In genomic region chr2:189545424-189545823, GRCh38 we compare ENCODE assay signal across 19 cellular contexts. TPM values are rescaled to one million over a fixed set of nuclear protein-coding genes. Genes with fewer than 3 reads are reported as not detected.
A peak's percentile ranks its signal among the peaks of the same experiment; 100 is the strongest.
DNase-seq lines count a peak whose midpoint lies in the region; ATAC-seq and TF ChIP-seq lines count a peak whose summit lies in the region.
"Had no signal": no experiment of that assay in that cellular context is flagged by ENCODE, and none has a peak within 500 bp of the region (broad histone marks: within the 10 kb centered on the region; RNA-seq: fewer than 3 reads in every experiment).

No MANE protein-coding gene starts in this region.

- no peaks in the 10 kb centered on the region for H3K27me3 Mint-ChIP-seq in nephron (ENCODE audit: low read depth)
- H3K27me3 Mint-ChIP-seq: brain had no signal

- H3K4me3 ChIP-seq in tibial artery = no peak overlapping the region
- H3K4me3 ChIP-seq: left lung, testis had no signal

- DNase-seq in astrocyte of the hippocampus (ENCODE audit: low read depth, low spot score) (peak; percentile 23), Right ventricle myocardium superior (no peak), tibial artery (no peak), cerebellar nuclear complex (lab: John Stamatoyannopoulos, UW) (no peak)
- DNase-seq: activated CD4-positive, CD25-positive, alpha-beta regulatory T cell treated with anti-CD3 and anti-CD28 coated beads, Interleukin-2, amount 50 U/mL, for 72 hours; DND-41; IMR-90; left lung; natural killer cell; NCI-H1694 treated with DMSO at 0.1 percent for 48 hours; NCI-H226; posterior cingulate gyrus; stimulated activated CD8-positive, alpha-beta memory T cell treated with anti-CD3 and anti-CD28 coated beads, Interleukin-4, amount 100 ng/mL, for 48 hours had no signal

- TF ChIP-seq CTCF in nephron (IDR thresholded peaks at IDR 0.05; ENCODE audit: unreplicated experiment in 3 of 3) (no peak), tibial artery (IDR thresholded peaks at IDR 0.05) (no peak)

- H3K27me3 ChIP-seq in tibial artery = no peaks in the 10 kb centered on the region
- H3K27me3 ChIP-seq: left lung, testis had no signal

- peaks cover 0 to 73% (median 31%) of the 10 kb centered on the region in 4 donors for H3K4me1 ChIP-seq in tibial artery

- H3K27ac Mint-ChIP-seq in nephron = peak overlapping the region in 2 of 3 experiments; percentile 79 to 95
- H3K27ac Mint-ChIP-seq: activated naive CD4-positive, alpha-beta T cell treated with anti-CD3 and anti-CD28 coated beads, Interleukin-2, amount 50 U/mL, for 72 hours; natural killer cell had no signal

- H3K9me3 ChIP-seq in tibial artery = no peaks in the 10 kb centered on the region
- H3K9me3 ChIP-seq: left lung, testis had no signal

- H3K4me1 Mint-ChIP-seq in nephron = peaks cover 53% of the 10 kb centered on the region
- H3K4me1 Mint-ChIP-seq: natural killer cell had no signal

- intact Hi-C loops in Right ventricle myocardium superior (cut with DNase I) (no loop called here), tibial artery (cut with DNase I; ENCODE audit: low total_unique reads) (no loop called here)

- no peaks in the 10 kb centered on the region for H3K36me3 Mint-ChIP-seq in nephron (ENCODE audit: low read depth)
- H3K36me3 Mint-ChIP-seq: activated naive CD4-positive, alpha-beta T cell treated with anti-CD3 and anti-CD28 coated beads, Interleukin-2, amount 50 U/mL, for 72 hours; brain; natural killer cell had no signal

- peak overlapping the region; percentile 79 to 85 for H3K27ac ChIP-seq in tibial artery

- no peaks in the 10 kb centered on the region for H3K36me3 ChIP-seq in tibial artery
- H3K36me3 ChIP-seq: left lung had no signal

- ATAC-seq in Right ventricle myocardium superior (ENCODE audit: poor library complexity) = peak; percentile 80
- ATAC-seq in GM19324 (IDR thresholded peaks at IDR 0.05; ENCODE audit: low FRiP score, unreplicated experiment) = no peak
- ATAC-seq in GM21515 (IDR thresholded peaks at IDR 0.05; ENCODE audit: unreplicated experiment) = no peak
- ATAC-seq: activated naive CD4-positive, alpha-beta T cell treated with anti-CD3 and anti-CD28 coated beads, Interleukin-2, amount 50 U/mL, for 72 hours; natural killer cell had no signal

- H3K4me3 Mint-ChIP-seq in nephron = peak overlapping the region in 1 of 3 experiments; percentile 3
- H3K4me3 Mint-ChIP-seq: brain, natural killer cell had no signal

- H3K9me3 Mint-ChIP-seq in nephron = no peaks in the 10 kb centered on the region
- H3K9me3 Mint-ChIP-seq: brain, natural killer cell had no signal

RNA-seq across cellular contexts. Expression of gene SLC40A1, which starts 35.2 kb away (rescaled TPM):
- total RNA-seq in Right ventricle myocardium superior = 48.2 TPM
